ENCODE assay signal across 8 cellular contexts in the genomic region with DNA sequence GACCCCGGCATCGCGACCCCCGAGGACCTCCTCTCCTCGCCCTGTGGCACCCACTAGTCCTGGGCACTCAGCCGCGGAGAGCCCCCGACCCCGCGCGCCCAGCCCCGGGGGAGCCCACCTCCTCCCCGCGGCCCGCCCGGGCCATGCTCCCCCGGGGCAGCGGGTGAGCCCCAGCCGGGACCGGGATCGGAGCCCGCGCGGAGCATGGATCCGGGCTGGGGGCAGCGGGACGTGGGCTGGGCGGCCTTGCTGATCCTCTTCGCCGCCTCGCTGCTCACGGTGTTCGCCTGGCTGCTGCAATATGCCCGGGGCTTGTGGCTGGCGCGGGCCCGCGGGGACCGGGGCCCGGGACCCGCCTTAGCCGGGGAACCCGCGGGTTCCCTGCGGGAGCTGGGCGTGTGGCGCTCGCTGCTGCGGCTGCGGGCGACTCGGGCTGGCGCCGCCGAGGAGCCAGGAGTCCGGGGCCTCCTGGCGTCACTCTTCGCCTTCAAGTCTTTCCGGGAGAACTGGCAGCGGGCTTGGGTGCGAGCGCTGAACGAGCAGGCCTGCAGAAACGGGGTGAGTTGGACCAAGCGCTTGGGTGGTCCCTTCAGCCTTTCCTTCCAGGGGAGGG. TPM values are rescaled to one million over a fixed set of nuclear protein-coding genes. Genes with fewer than 3 reads are reported as not detected.
A peak's percentile ranks its signal among the peaks of the same experiment; 100 is the strongest.
DNase-seq lines count a peak whose midpoint lies in the region; ATAC-seq and TF ChIP-seq lines count a peak whose summit lies in the region.

No MANE protein-coding gene starts in this region.

- no peak for TF ChIP-seq POLR2A in adrenal gland (IDR thresholded peaks at IDR 0.05)

- peak overlapping the region; percentile 78 for H3K4me3 ChIP-seq in AG10803 (ENCODE audit: low read length)
- H3K4me3 ChIP-seq in adrenal gland = peak overlapping the region; percentile 21 to 95 (median 68)
- peak overlapping the region; percentile 91 for H3K4me3 ChIP-seq in iPS-18c (ENCODE audit: insufficient read depth, low read depth, low read length)

- peaks cover 0 to 21% of the 10 kb centered on the region in 2 donors for H3K36me3 ChIP-seq in adrenal gland (replicated peaks in 1 of 2)

- WGBS in adrenal gland, 4 donors = 0 to 1% (median 0%) methylated on average over 5 to 65 of the region's 65 CpGs

- peak; percentile 22 for ATAC-seq in GM19025 (IDR thresholded peaks at IDR 0.05; ENCODE audit: low read depth, unreplicated experiment)
- peak; percentile 25 for ATAC-seq in HG03354 (IDR thresholded peaks at IDR 0.05; ENCODE audit: poor library complexity, severe bottlenecking, unreplicated experiment)
- ATAC-seq in stimulated activated naive CD8-positive, alpha-beta T cell treated with anti-CD3 and anti-CD28 coated beads, Interleukin-15, Interleukin-2, amounts not matched to agents 100 U/mL and 50 U/mL, for 24 hours = peak; percentile 2

- TF ChIP-seq CTCF in AG10803 (conservative IDR thresholded peaks at IDR 0.05; ENCODE audit: low read length) (no peak), adrenal gland (IDR thresholded peaks at IDR 0.05) (no peak)

- peaks cover 20 to 34% of the 10 kb centered on the region in 2 donors for H3K4me1 ChIP-seq in adrenal gland (replicated peaks in 1 of 2)

- H3K9me3 ChIP-seq in adrenal gland (replicated peaks in 1 of 3) (no peaks in the 10 kb centered on the region), iPS-18c (ENCODE audit: control insufficient read depth, insufficient read depth, low read length) (no peaks in the 10 kb centered on the region)

- peak overlapping the region in 4 of 5 donors; percentile 33 to 71 (median 60) for H3K27ac ChIP-seq in adrenal gland

- DNase-seq in AG10803 (ENCODE audit: low read depth) (no peak), adrenal gland (peak in 1 of 7 donors; percentile 19), hippocampal formation (lab: John Stamatoyannopoulos, UW) (no peak), foreskin melanocyte (no peak)
- DNase-seq in stimulated activated naive CD8-positive, alpha-beta T cell treated with anti-CD3 and anti-CD28 coated beads, Interleukin-15, Interleukin-2, amounts not matched to agents 100 U/mL and 50 U/mL, for 24 hours = no peak

- intact Hi-C loops in adrenal gland (cut with DNase I) = no loop called here

- no peaks in the 10 kb centered on the region for H3K27me3 ChIP-seq in adrenal gland

RNA-seq across cellular contexts. Expression of a gene that starts 0.5 kb away (rescaled TPM):
- total RNA-seq in adrenal gland = 10 to 100 TPM in 6 of 8 donors, 1 to 10 TPM in 2; 5.1 to 14.2 (median 11.8) TPM
- polyA plus RNA-seq in adrenal gland = 10 to 100 TPM in 2 of 3 donors, 1 to 10 TPM in 1; 8.1 to 15.8 (median 10.8) TPM

RNA-seq across cellular contexts. Expression of a gene that starts 6.0 kb away (rescaled TPM):
- 10 to 100 TPM; 37.3 to 65.5 (median 53.9) TPM for total RNA-seq in adrenal gland
- polyA plus RNA-seq in adrenal gland = 10 to 100 TPM; 26.8 to 73.9 (median 33.5) TPM

RNA-seq across cellular contexts. Expression of a gene that starts 13.7 kb away (rescaled TPM):
- 10 to 100 TPM in 7 of 8 donors, 1 to 10 TPM in 1; 7.4 to 39.1 (median 22.2) TPM for total RNA-seq in adrenal gland
- 10 to 100 TPM; 15.3 to 33.6 (median 24.0) TPM for polyA plus RNA-seq in adrenal gland

RNA-seq across cellular contexts. Expression of a gene that starts 23.0 kb away (rescaled TPM):
- 10 to 100 TPM; 16.8 to 37.2 (median 28.7) TPM for total RNA-seq in adrenal gland
- polyA plus RNA-seq in adrenal gland = 10 to 100 TPM; 30.1 to 33.4 (median 31.3) TPM

RNA-seq across cellular contexts. Expression of a gene that starts 40.0 kb away (rescaled TPM):
- total RNA-seq in adrenal gland = 10 to 100 TPM; 32.8 to 65.1 (median 54.0) TPM
- 100 to 1,000 TPM in 2 of 3 donors, 10 to 100 TPM in 1; 60.6 to 146 (median 133) TPM for polyA plus RNA-seq in adrenal gland
